Comparison of ENCODE assay signal across 8 cellular contexts in genomic region chr12:63068857-63069442, GRCh38.
DNase-seq lines count a peak whose midpoint lies in the region; ATAC-seq and TF ChIP-seq lines count a peak whose summit lies in the region.

No MANE protein-coding gene starts in this region.

- TF ChIP-seq CTCF in astrocyte of the cerebellum (IDR thresholded peaks at IDR 0.05; ENCODE audit: low read depth, low read length, missing control alignments) (peak; percentile 58), liver (IDR thresholded peaks at IDR 0.05; ENCODE audit: low read depth, low read length, missing input control) (peak; percentile 43)

- no peak overlapping the region for H3K4me3 ChIP-seq in astrocyte of the cerebellum (ENCODE audit: low read depth, low read length)
- no peak overlapping the region for H3K4me3 ChIP-seq in liver (ENCODE audit: low read depth in 1 of 3, low read length in 3 of 3)
- H3K4me3 ChIP-seq in aorta (ENCODE audit: low read length in 2 of 2) = no peak overlapping the region

- peak; percentile 79 to 81 for TF ChIP-seq RAD21 in liver (IDR thresholded peaks at IDR 0.05)

- no peak overlapping the region for H3K9ac ChIP-seq in liver (ENCODE audit: low read depth in 1 of 2, low read length in 2 of 2)

- no peak overlapping the region for H3K27ac ChIP-seq in liver (ENCODE audit: low read depth in 1 of 2, low read length in 2 of 2)
- no peak overlapping the region for H3K27ac ChIP-seq in aorta (ENCODE audit: low read depth in 1 of 2, low read length in 2 of 2)

- WGBS in liver = 13% methylated on average over 2 of the region's 2 CpGs
- 13 to 18% methylated on average over 2 of the region's 2 CpGs for WGBS in aorta, 2 donors

- in situ Hi-C loops in astrocyte of the cerebellum (cut with HindIII; ENCODE audit: low sequenced_read_pairs) = loop anchor here (25.0 kb wide), 2 partner anchors 457 to 607 kb away; partner anchors contain the start of gene MON2

- no peaks in the 10 kb centered on the region for H3K27me3 ChIP-seq in liver (ENCODE audit: control insufficient read depth in 4 of 4, insufficient read depth in 4 of 4, low read length in 3 of 4)
- H3K27me3 ChIP-seq in aorta (ENCODE audit: control insufficient read depth in 1 of 2, insufficient read depth in 2 of 2, low read length in 1 of 2) = no peaks in the 10 kb centered on the region

- intact Hi-C loops in aorta (cut with DNase I) = loop anchor here (5.0 kb wide), 2 partner anchors 257 to 267 kb away; no protein-coding TSS in a partner anchor

- no peaks in the 10 kb centered on the region for H3K36me3 ChIP-seq in liver (ENCODE audit: control insufficient read depth in 4 of 4, insufficient read depth in 3 of 4, low read depth in 1 of 4, low read length in 3 of 4)
- no peaks in the 10 kb centered on the region for H3K36me3 ChIP-seq in aorta (ENCODE audit: control insufficient read depth in 1 of 2, insufficient read depth in 2 of 2, low read length in 1 of 2)

- H3K4me1 ChIP-seq in liver (ENCODE audit: control insufficient read depth in 4 of 4, insufficient read depth in 4 of 4, low read length in 3 of 4) = no peaks in the 10 kb centered on the region
- no peaks in the 10 kb centered on the region for H3K4me1 ChIP-seq in aorta (ENCODE audit: control insufficient read depth in 1 of 2, insufficient read depth in 2 of 2, low read length in 2 of 2)

- DNase-seq in AML-193 (lab: John Stamatoyannopoulos, UW) = peak; percentile 63 to 65
- DNase-seq in NCI-H2171 (lab: John Stamatoyannopoulos, UW) = peak; percentile 11
- peak; percentile 75 for DNase-seq in astrocyte of the cerebellum (ENCODE audit: low read depth)
- no peak for DNase-seq in aorta

- peak; percentile 65 for ATAC-seq in GM19395 (IDR thresholded peaks at IDR 0.05; ENCODE audit: unreplicated experiment)
- no peak for ATAC-seq in HG02763 (IDR thresholded peaks at IDR 0.05; ENCODE audit: unreplicated experiment)
- no peak for ATAC-seq in aorta (ENCODE audit: low FRiP score)
- no peak for ATAC-seq in HG02678 (IDR thresholded peaks at IDR 0.05; ENCODE audit: unreplicated experiment)

- no peaks in the 10 kb centered on the region for H3K9me3 ChIP-seq in liver (ENCODE audit: control insufficient read depth in 4 of 4, low read length in 3 of 4)
- H3K9me3 ChIP-seq in aorta (ENCODE audit: control insufficient read depth, low read length) = no peaks in the 10 kb centered on the region

TF ChIP-seq in liver, 16 proteins besides CTCF, POLR2A, EP300 and RAD21:
- no peak for TF ChIP-seq TAF1 (conservative IDR thresholded peaks at IDR 0.05)
- TF ChIP-seq GABPA (IDR thresholded peaks at IDR 0.05 in 1 of 2, conservative IDR thresholded peaks at IDR 0.05 in 1 of 2) = no peak
- TF ChIP-seq FOXA2 (IDR thresholded peaks at IDR 0.05) = no peak
- TF ChIP-seq, protein P1, sequence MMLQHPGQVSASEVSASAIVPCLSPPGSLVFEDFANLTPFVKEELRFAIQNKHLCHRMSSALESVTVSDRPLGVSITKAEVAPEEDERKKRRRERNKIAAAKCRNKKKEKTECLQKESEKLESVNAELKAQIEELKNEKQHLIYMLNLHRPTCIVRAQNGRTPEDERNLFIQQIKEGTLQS (IDR thresholded peaks at IDR 0.05) = no peak
- TF ChIP-seq SP1 (IDR thresholded peaks at IDR 0.05) = no peak
- no peak for TF ChIP-seq HNF4G (IDR thresholded peaks at IDR 0.05)
- no peak for TF ChIP-seq MAX (IDR thresholded peaks at IDR 0.05)
- TF ChIP-seq YY1 (IDR thresholded peaks at IDR 0.05) = no peak
- TF ChIP-seq, protein P2, sequence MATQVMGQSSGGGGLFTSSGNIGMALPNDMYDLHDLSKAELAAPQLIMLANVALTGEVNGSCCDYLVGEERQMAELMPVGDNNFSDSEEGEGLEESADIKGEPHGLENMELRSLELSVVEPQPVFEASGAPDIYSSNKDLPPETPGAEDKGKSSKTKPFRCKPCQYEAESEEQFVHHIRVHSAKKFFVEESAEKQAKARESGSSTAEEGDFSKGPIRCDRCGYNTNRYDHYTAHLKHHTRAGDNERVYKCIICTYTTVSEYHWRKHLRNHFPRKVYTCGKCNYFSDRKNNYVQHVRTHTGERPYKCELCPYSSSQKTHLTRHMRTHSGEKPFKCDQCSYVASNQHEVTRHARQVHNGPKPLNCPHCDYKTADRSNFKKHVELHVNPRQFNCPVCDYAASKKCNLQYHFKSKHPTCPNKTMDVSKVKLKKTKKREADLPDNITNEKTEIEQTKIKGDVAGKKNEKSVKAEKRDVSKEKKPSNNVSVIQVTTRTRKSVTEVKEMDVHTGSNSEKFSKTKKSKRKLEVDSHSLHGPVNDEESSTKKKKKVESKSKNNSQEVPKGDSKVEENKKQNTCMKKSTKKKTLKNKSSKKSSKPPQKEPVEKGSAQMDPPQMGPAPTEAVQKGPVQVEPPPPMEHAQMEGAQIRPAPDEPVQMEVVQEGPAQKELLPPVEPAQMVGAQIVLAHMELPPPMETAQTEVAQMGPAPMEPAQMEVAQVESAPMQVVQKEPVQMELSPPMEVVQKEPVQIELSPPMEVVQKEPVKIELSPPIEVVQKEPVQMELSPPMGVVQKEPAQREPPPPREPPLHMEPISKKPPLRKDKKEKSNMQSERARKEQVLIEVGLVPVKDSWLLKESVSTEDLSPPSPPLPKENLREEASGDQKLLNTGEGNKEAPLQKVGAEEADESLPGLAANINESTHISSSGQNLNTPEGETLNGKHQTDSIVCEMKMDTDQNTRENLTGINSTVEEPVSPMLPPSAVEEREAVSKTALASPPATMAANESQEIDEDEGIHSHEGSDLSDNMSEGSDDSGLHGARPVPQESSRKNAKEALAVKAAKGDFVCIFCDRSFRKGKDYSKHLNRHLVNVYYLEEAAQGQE (IDR thresholded peaks at IDR 0.05) = no peak
- TF ChIP-seq EGR1 (IDR thresholded peaks at IDR 0.05; ENCODE audit: low read depth in 2 of 2) = no peak
- no peak for TF ChIP-seq NR2F2 (IDR thresholded peaks at IDR 0.05)
- TF ChIP-seq, protein P3, sequence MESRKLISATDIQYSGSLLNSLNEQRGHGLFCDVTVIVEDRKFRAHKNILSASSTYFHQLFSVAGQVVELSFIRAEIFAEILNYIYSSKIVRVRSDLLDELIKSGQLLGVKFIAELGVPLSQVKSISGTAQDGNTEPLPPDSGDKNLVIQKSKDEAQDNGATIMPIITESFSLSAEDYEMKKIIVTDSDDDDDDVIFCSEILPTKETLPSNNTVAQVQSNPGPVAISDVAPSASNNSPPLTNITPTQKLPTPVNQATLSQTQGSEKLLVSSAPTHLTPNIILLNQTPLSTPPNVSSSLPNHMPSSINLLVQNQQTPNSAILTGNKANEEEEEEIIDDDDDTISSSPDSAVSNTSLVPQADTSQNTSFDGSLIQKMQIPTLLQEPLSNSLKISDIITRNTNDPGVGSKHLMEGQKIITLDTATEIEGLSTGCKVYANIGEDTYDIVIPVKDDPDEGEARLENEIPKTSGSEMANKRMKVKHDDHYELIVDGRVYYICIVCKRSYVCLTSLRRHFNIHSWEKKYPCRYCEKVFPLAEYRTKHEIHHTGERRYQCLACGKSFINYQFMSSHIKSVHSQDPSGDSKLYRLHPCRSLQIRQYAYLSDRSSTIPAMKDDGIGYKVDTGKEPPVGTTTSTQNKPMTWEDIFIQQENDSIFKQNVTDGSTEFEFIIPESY (IDR thresholded peaks at IDR 0.05) = no peak
- no peak for TF ChIP-seq HNF4A (conservative IDR thresholded peaks at IDR 0.05)
- TF ChIP-seq RXRA (IDR thresholded peaks at IDR 0.05) = no peak
- no peak for TF ChIP-seq FOXA1 (IDR thresholded peaks at IDR 0.05)

Comparison
In these comparisons a context has a peak if more than half of its experiments do, and no peak if none do; other contexts are left out.
1. DNase-seq: peak in AML-193 (2 of 2), NCI-H2171 (single experiment) and astrocyte of the cerebellum (single experiment); none in aorta (0 of 2).